2 cellular contexts compared by ENCODE assay signal in genomic region chr1:235268379-235268894, GRCh38.
TF ChIP-seq lines count a peak whose summit lies in the region.

No MANE protein-coding gene starts in this region.

TF ChIP-seq in WTC11, 78 proteins besides CTCF, POLR2A, EP300 and RAD21:
- TF ChIP-seq ZNF121 (CRISPR knock-in tag; IDR thresholded peaks at IDR 0.05), result peak; percentile 29; the same call in 1 of the 2 replicates
TF ChIP-seq in WTC11: peak in this region for 1; not testable (repeated sequence) for 77.

TF ChIP-seq in K562, 482 proteins besides CTCF, POLR2A, EP300 and RAD21:
- TF ChIP-seq ZNF121 (CRISPR knock-in tag; conservative IDR thresholded peaks at IDR 0.05) (peak; percentile 41; the same call in 1 of the 2 replicates), CC2D1A (IDR thresholded peaks at IDR 0.05) (peak; percentile 28; the same call in 1 of the 2 replicates)
- TF ChIP-seq, protein P1, sequence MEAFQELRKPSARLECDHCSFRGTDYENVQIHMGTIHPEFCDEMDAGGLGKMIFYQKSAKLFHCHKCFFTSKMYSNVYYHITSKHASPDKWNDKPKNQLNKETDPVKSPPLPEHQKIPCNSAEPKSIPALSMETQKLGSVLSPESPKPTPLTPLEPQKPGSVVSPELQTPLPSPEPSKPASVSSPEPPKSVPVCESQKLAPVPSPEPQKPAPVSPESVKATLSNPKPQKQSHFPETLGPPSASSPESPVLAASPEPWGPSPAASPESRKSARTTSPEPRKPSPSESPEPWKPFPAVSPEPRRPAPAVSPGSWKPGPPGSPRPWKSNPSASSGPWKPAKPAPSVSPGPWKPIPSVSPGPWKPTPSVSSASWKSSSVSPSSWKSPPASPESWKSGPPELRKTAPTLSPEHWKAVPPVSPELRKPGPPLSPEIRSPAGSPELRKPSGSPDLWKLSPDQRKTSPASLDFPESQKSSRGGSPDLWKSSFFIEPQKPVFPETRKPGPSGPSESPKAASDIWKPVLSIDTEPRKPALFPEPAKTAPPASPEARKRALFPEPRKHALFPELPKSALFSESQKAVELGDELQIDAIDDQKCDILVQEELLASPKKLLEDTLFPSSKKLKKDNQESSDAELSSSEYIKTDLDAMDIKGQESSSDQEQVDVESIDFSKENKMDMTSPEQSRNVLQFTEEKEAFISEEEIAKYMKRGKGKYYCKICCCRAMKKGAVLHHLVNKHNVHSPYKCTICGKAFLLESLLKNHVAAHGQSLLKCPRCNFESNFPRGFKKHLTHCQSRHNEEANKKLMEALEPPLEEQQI (IDR thresholded peaks at IDR 0.05), result peak; percentile 37; the same call in 1 of the 2 replicates
